In genomic region chr2:62999905-63000304, GRCh38 we compare ENCODE assay signal across 15 cellular contexts. TPM values are rescaled to one million over a fixed set of nuclear protein-coding genes. Genes with fewer than 3 reads are reported as not detected.
A peak's percentile ranks its signal among the peaks of the same experiment; 100 is the strongest.
DNase-seq lines count a peak whose midpoint lies in the region; ATAC-seq and TF ChIP-seq lines count a peak whose summit lies in the region.
"Had no signal": no experiment of that assay in that cellular context is flagged by ENCODE, and none has a peak within 500 bp of the region (broad histone marks: within the 10 kb centered on the region; RNA-seq: fewer than 3 reads in every experiment).

No MANE protein-coding gene starts in this region.

- intact Hi-C loops in sciatic nerve (cut with DNase I): no loop called here

- H3K27me3 Mint-ChIP-seq in activated T-cell treated with anti-CD3 and anti-CD28 coated beads, Interleukin-2, amount 50 U/mL, for 4 hours (ENCODE audit: low read depth): no peaks in the 10 kb centered on the region
- H3K27me3 Mint-ChIP-seq: activated B cell treated with CpG ODN at 0.5 μM for 24 hours had no signal

- peak; percentile 42 for DNase-seq in GM03348 (ENCODE audit: low spot score)
- peak; percentile 13 for DNase-seq in T1000 (lab: John Stamatoyannopoulos, UW)
- peak; percentile 63 for DNase-seq in fibroblast of the aortic adventitia (ENCODE audit: low read depth)
- no peak for DNase-seq in sciatic nerve (ENCODE audit: low spot score)
- DNase-seq in activated T-cell treated with anti-CD3 and anti-CD28 coated beads, Interleukin-2, amount 50 U/mL, for 4 hours: no peak
- DNase-seq: activated B cell treated with CpG ODN at 0.5 μM for 24 hours; activated T-cell treated with anti-CD3 and anti-CD28 coated beads for 4 hours; CD8-positive, alpha-beta T cell; endodermal cell; NCI-H510A; SJCRH30 had no signal

- ATAC-seq in sciatic nerve (peak; percentile 24), GM19023 (IDR thresholded peaks at IDR 0.05; ENCODE audit: unreplicated experiment) (no peak), GM19452 (IDR thresholded peaks at IDR 0.05; ENCODE audit: unreplicated experiment) (no peak), HG03139 (IDR thresholded peaks at IDR 0.05; ENCODE audit: unreplicated experiment) (no peak)
- no peak for ATAC-seq in activated T-cell treated with anti-CD3 and anti-CD28 coated beads, Interleukin-2, amount 50 U/mL, for 4 hours
- ATAC-seq: CD8-positive, alpha-beta T cell; psoas muscle had no signal

- no peak overlapping the region for H3K4me3 ChIP-seq in fibroblast of the aortic adventitia (ENCODE audit: low read depth, low read length)
- H3K4me3 ChIP-seq: psoas muscle, SJCRH30 had no signal

- H3K36me3 Mint-ChIP-seq in activated T-cell treated with anti-CD3 and anti-CD28 coated beads, Interleukin-2, amount 50 U/mL, for 4 hours (ENCODE audit: insufficient read depth): peaks cover 24% of the 10 kb centered on the region

- no peak for TF ChIP-seq CTCF in fibroblast of the aortic adventitia (IDR thresholded peaks at IDR 0.05; ENCODE audit: insufficient read depth, low read length)

- H3K9me3 Mint-ChIP-seq in activated T-cell treated with anti-CD3 and anti-CD28 coated beads, Interleukin-2, amount 50 U/mL, for 4 hours: no peaks in the 10 kb centered on the region
- H3K9me3 Mint-ChIP-seq: activated B cell treated with CpG ODN at 0.5 μM for 24 hours; CD8-positive, alpha-beta T cell; endodermal cell had no signal

- no peak overlapping the region for H3K4me3 Mint-ChIP-seq in activated T-cell treated with anti-CD3 and anti-CD28 coated beads, Interleukin-2, amount 50 U/mL, for 4 hours
- H3K4me3 Mint-ChIP-seq: activated B cell treated with CpG ODN at 0.5 μM for 24 hours; CD8-positive, alpha-beta T cell; endodermal cell had no signal

- no peaks in the 10 kb centered on the region for H3K4me1 Mint-ChIP-seq in activated T-cell treated with anti-CD3 and anti-CD28 coated beads, Interleukin-2, amount 50 U/mL, for 4 hours (ENCODE audit: low read depth)
- H3K4me1 Mint-ChIP-seq: activated B cell treated with CpG ODN at 0.5 μM for 24 hours had no signal

RNA-seq across cellular contexts. Expression of gene OTX1, which starts 50.7 kb away (rescaled TPM):
- total RNA-seq in fibroblast of the aortic adventitia (ENCODE audit: low replicate concordance) (0.27 and 0.57 TPM in 2 replicates), sciatic nerve (not detected)
- total RNA-seq in activated T-cell treated with anti-CD3 and anti-CD28 coated beads, Interleukin-2, amount 50 U/mL, for 4 hours: not detected
- total RNA-seq: activated B cell treated with CpG ODN at 0.5 μM for 24 hours; CD8-positive, alpha-beta T cell; psoas muscle had no signal

Comparison
In these comparisons a context has a peak if more than half of its experiments do, and no peak if none do; other contexts are left out.
1. DNase-seq: peak in GM03348 (single experiment), T1000 (single experiment) and fibroblast of the aortic adventitia (single experiment); none in sciatic nerve (single experiment) and activated T-cell treated with anti-CD3 and anti-CD28 coated beads, Interleukin-2, amount 50 U/mL, for 4 hours (single experiment).